14 cellular contexts compared by ENCODE assay signal in genomic region chr7:35753761-35754603, GRCh38. TPM values are rescaled to one million over a fixed set of nuclear protein-coding genes. Genes with fewer than 3 reads are reported as not detected.
DNase-seq lines count a peak whose midpoint lies in the region; ATAC-seq and TF ChIP-seq lines count a peak whose summit lies in the region.
"Had no signal": no experiment of that assay in that cellular context is flagged by ENCODE, and none has a peak within 500 bp of the region (broad histone marks: within the 10 kb centered on the region; RNA-seq: fewer than 3 reads in every experiment).

No MANE protein-coding gene starts in this region.

- peak; percentile 70 for ATAC-seq in left lung
- ATAC-seq: foreskin keratinocyte had no signal

- no peaks in the 10 kb centered on the region for H4K20me1 ChIP-seq in smooth muscle cell (ENCODE audit: low read depth)

- CTCF ChIA-PET in activated naive CD4-positive, alpha-beta T cell treated with anti-CD3 and anti-CD28 coated beads for 36 hours (lab: Charles Lee) = no interaction called here

- TF ChIP-seq CTCF in left lung (IDR thresholded peaks at IDR 0.05) (no peak), smooth muscle cell (IDR thresholded peaks at IDR 0.05; ENCODE audit: borderline replicate concordance, insufficient read depth, poor library complexity, severe bottlenecking) (no peak), GM13976 (IDR thresholded peaks at IDR 0.05; ENCODE audit: borderline replicate concordance, control extremely low read depth, extremely low read depth, insufficient read depth, missing control alignments) (no peak)

- no peaks in the 10 kb centered on the region for H3K9me3 Mint-ChIP-seq in immature natural killer cell
- H3K9me3 Mint-ChIP-seq in activated naive CD4-positive, alpha-beta T cell treated with anti-CD3 and anti-CD28 coated beads for 36 hours = no peaks in the 10 kb centered on the region
- H3K9me3 Mint-ChIP-seq: naive B cell had no signal

- H2AFZ ChIP-seq in smooth muscle cell (ENCODE audit: low read depth) = peak overlapping the region; percentile 34

- H3K79me2 ChIP-seq in smooth muscle cell (ENCODE audit: low read depth) = no peaks in the 10 kb centered on the region

- no peak overlapping the region for H3K27ac Mint-ChIP-seq in immature natural killer cell
- H3K27ac Mint-ChIP-seq in activated naive CD4-positive, alpha-beta T cell treated with anti-CD3 and anti-CD28 coated beads for 36 hours = no peak overlapping the region
- H3K27ac Mint-ChIP-seq: naive B cell had no signal

- H3K27me3 Mint-ChIP-seq in immature natural killer cell (ENCODE audit: low read depth in 3 of 3) = peaks cover 0 to 5% (median 2%) of the 10 kb centered on the region in 3 donors
- no peaks in the 10 kb centered on the region for H3K27me3 Mint-ChIP-seq in activated naive CD4-positive, alpha-beta T cell treated with anti-CD3 and anti-CD28 coated beads for 36 hours (ENCODE audit: low read depth)
- H3K27me3 Mint-ChIP-seq: naive B cell had no signal

- WGBS in smooth muscle cell (ENCODE audit: low lambda C conversion rate) = 4% methylated on average over 7 of the region's 7 CpGs

- peaks cover 33% of the 10 kb centered on the region for H3F3A ChIP-seq in smooth muscle cell (ENCODE audit: low read depth)

- peak overlapping the region; percentile 81 for H3K9ac ChIP-seq in smooth muscle cell (ENCODE audit: low read depth)

- intact Hi-C loops in left lung (cut with DNase I) = no loop called here
- intact Hi-C loops in activated naive CD4-positive, alpha-beta T cell treated with anti-CD3 and anti-CD28 coated beads for 36 hours (cut with micrococcal nuclease) = no loop called here

- no peak overlapping the region for H3K4me3 Mint-ChIP-seq in immature natural killer cell
- H3K4me3 Mint-ChIP-seq in activated naive CD4-positive, alpha-beta T cell treated with anti-CD3 and anti-CD28 coated beads for 36 hours = no peak overlapping the region
- H3K4me3 Mint-ChIP-seq: naive B cell had no signal

- H3K36me3 ChIP-seq in left lung (no peaks in the 10 kb centered on the region), smooth muscle cell (ENCODE audit: low read depth) (no peaks in the 10 kb centered on the region)
- H3K36me3 ChIP-seq: ascending aorta had no signal

- no peaks in the 10 kb centered on the region for H3K4me1 ChIP-seq in left lung
- H3K4me1 ChIP-seq in smooth muscle cell (ENCODE audit: low read depth) = peaks cover 41% of the 10 kb centered on the region
- H3K4me1 ChIP-seq: ascending aorta had no signal

- H3K4me2 ChIP-seq in smooth muscle cell = peak overlapping the region; percentile 64

- TF ChIP-seq POLR2A in erythroblast (IDR thresholded peaks at IDR 0.05; ENCODE audit: low read length) = no peak

- H3K9me3 ChIP-seq in left lung (no peaks in the 10 kb centered on the region), smooth muscle cell (replicated peaks; ENCODE audit: low read depth) (no peaks in the 10 kb centered on the region)
- H3K9me3 ChIP-seq: ascending aorta had no signal

- H3K27me3 ChIP-seq in left lung (no peaks in the 10 kb centered on the region), smooth muscle cell (ENCODE audit: low read depth) (no peaks in the 10 kb centered on the region)
- H3K27me3 ChIP-seq: ascending aorta, foreskin keratinocyte had no signal

- peaks cover 0 to 3% (median 3%) of the 10 kb centered on the region in 3 donors for H3K36me3 Mint-ChIP-seq in immature natural killer cell
- no peaks in the 10 kb centered on the region for H3K36me3 Mint-ChIP-seq in activated naive CD4-positive, alpha-beta T cell treated with anti-CD3 and anti-CD28 coated beads for 36 hours (ENCODE audit: low read depth)

- peaks cover 8 to 11% of the 10 kb centered on the region in 2 donors for H3K4me1 Mint-ChIP-seq in immature natural killer cell
- H3K4me1 Mint-ChIP-seq in activated naive CD4-positive, alpha-beta T cell treated with anti-CD3 and anti-CD28 coated beads for 36 hours (ENCODE audit: low read depth) = peaks cover 6% of the 10 kb centered on the region

- in situ Hi-C loops in GM13976 (cut with MboI; ENCODE audit: low sequenced_read_pairs, unreplicated experiment) = no loop called here

- H3K4me3 ChIP-seq in left lung (no peak overlapping the region), smooth muscle cell (no peak overlapping the region)
- H3K4me3 ChIP-seq: ascending aorta had no signal

- H3K27ac ChIP-seq in left lung (peak overlapping the region in 1 of 2 donors; percentile 13), smooth muscle cell (ENCODE audit: low read depth) (peak overlapping the region; percentile 96)
- H3K27ac ChIP-seq: ascending aorta, foreskin keratinocyte had no signal

- DNase-seq in NCI-H69 (lab: John Stamatoyannopoulos, UW) (peak; percentile 34), erythroblast (lab: John Stamatoyannopoulos, UW) (peak; percentile 79 to 91), left lung (no peak), smooth muscle cell (lab: John Stamatoyannopoulos, UW; ENCODE audit: unreplicated experiment) (no peak), GM13976 (ENCODE audit: low spot score) (no peak), immature natural killer cell (no peak), NCI-H748 (lab: John Stamatoyannopoulos, UW; ENCODE audit: unreplicated experiment) (no peak)
- DNase-seq in activated naive CD4-positive, alpha-beta T cell treated with anti-CD3 and anti-CD28 coated beads for 36 hours = no peak
- DNase-seq: AML-193, foreskin keratinocyte, naive B cell, NCI-H748 treated with DMSO at 0.1 percent for 48 hours, trophoblast cell had no signal

RNA-seq across cellular contexts. Expression of gene SEPTIN7, which starts 46.9 kb away (rescaled TPM):
- total RNA-seq in left lung = 100 to 1,000 TPM; 174 to 192 TPM
- total RNA-seq in smooth muscle cell = 491 and 585 TPM in 2 replicates
- polyA plus RNA-seq in smooth muscle cell = 446 and 452 TPM in 2 replicates
- polyA plus RNA-seq in immature natural killer cell = 1,000 to 10,000 TPM in 1 of 3 donors, 100 to 1,000 TPM in 2; 794 to 1,103 (median 966) TPM
- 100 to 1,000 TPM; 158 to 178 TPM for total RNA-seq in activated naive CD4-positive, alpha-beta T cell treated with anti-CD3 and anti-CD28 coated beads for 36 hours

RNA-seq across cellular contexts. Expression of gene HERPUD2, which starts 59.0 kb away (rescaled TPM):
- total RNA-seq in left lung (10 to 100 TPM; 31.3 to 31.6 TPM), smooth muscle cell (28.1 and 34.6 TPM in 2 replicates)
- polyA plus RNA-seq in smooth muscle cell (23.2 and 33.0 TPM in 2 replicates), immature natural killer cell (100 to 1,000 TPM in 1 of 3 donors, 10 to 100 TPM in 2; 65.1 to 115 (median 91.4) TPM)
- total RNA-seq in activated naive CD4-positive, alpha-beta T cell treated with anti-CD3 and anti-CD28 coated beads for 36 hours = 10 to 100 TPM; 20.3 to 22.4 TPM

Comparison
In these comparisons a context has a peak if more than half of its experiments do, and no peak if none do; other contexts are left out.
1. DNase-seq: peak in NCI-H69 (single experiment) and erythroblast (2 of 2); none in left lung (0 of 2), smooth muscle cell (single experiment), GM13976 (single experiment), immature natural killer cell (0 of 3), activated naive CD4-positive, alpha-beta T cell treated with anti-CD3 and anti-CD28 coated beads for 36 hours (single experiment) and NCI-H748 (single experiment).